ENCODE assay signal across 19 cellular contexts in the genomic region with DNA sequence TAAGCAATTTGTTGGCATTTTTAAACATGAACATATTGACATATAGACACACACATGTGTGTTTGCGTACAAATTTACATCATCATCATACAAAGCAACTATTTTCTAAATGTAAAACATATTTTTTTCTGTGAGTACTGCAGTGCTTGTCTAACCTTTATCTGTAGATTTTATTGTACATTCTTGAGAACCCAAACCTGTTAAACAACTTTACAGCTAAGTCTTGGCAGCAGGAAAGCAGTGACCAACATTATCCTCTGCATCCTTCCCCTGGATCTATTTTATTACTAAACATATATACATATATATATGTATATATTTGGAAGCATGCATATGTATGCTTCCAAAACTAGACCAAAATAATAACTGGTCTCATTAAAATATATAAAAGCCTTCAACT.
DNase-seq lines count a peak whose midpoint lies in the region; ATAC-seq, FAIRE-seq and TF ChIP-seq lines count a peak whose summit lies in the region.
"Had no signal": no experiment of that assay in that cellular context is flagged by ENCODE, and none has a peak within 500 bp of the region (broad histone marks: within the 10 kb centered on the region; RNA-seq: fewer than 3 reads in every experiment).

No MANE protein-coding gene starts in this region.

- ATAC-seq in HG03442 (IDR thresholded peaks at IDR 0.05; ENCODE audit: unreplicated experiment) (no peak), HG03460 (IDR thresholded peaks at IDR 0.05; ENCODE audit: unreplicated experiment) (no peak)
- ATAC-seq: CD8-positive, alpha-beta T cell had no signal

- peak overlapping the region; percentile 76 for H3K27ac ChIP-seq in VCaP
- H3K27ac ChIP-seq: BLaER1 treated with 17β-estradiol and CSF1 and Interleukin-3, amounts not matched to agents 10 nM and 100 nM; GM23248; HL-60 had no signal

- TF ChIP-seq CTCF in LNCaP clone FGC (IDR thresholded peaks at IDR 0.05; ENCODE audit: control insufficient read depth, extremely low read depth, insufficient read depth) (no peak), VCaP (conservative IDR thresholded peaks at IDR 0.05) (no peak)

- no peak overlapping the region for H3K4me3 ChIP-seq in LNCaP clone FGC (ENCODE audit: low read depth, low read length)
- H3K4me3 ChIP-seq: BLaER1 treated with 17β-estradiol and CSF1 and Interleukin-3, amounts not matched to agents 10 nM and 100 nM; GM23248; HAP-1 had no signal

- FAIRE-seq in urothelium cell line (lab: Jason Lieb, UNC), result no peak
- FAIRE-seq: G401.6, GM12891, GM19239, HTR-8/SVneo had no signal

- DNase-seq in SIG-M5 treated with dmso at 0.1 percent for 504 hours (lab: John Stamatoyannopoulos, UW; ENCODE audit: unreplicated experiment) (peak; percentile 25), SIG-M5 (lab: John Stamatoyannopoulos, UW) (no peak), LNCaP clone FGC (ENCODE audit: low read depth) (peak; percentile 90), urothelium cell line (ENCODE audit: low spot score) (no peak)
- DNase-seq: 8988T; Calu3; CD8-positive, alpha-beta T cell; GM23248; IMR-90 had no signal

Comparison
In these comparisons a context has a peak if more than half of its experiments do, and no peak if none do; other contexts are left out.
1. DNase-seq: peak in SIG-M5 treated with dmso at 0.1 percent for 504 hours (single experiment) and LNCaP clone FGC (single experiment); none in SIG-M5 (single experiment) and urothelium cell line (single experiment).